Comparison of ENCODE assay signal across 1 cellular context in genomic region chr6:33343953-33344611, GRCh38.
TF ChIP-seq lines count a peak whose summit lies in the region.

No MANE protein-coding gene starts in this region.

TF ChIP-seq in GM23338, 12 proteins besides CTCF, POLR2A, EP300 and RAD21 (continued from another document):
- no peak for TF ChIP-seq ZNF462 (CRISPR knock-in tag; IDR thresholded peaks at IDR 0.05)
